16 cellular contexts compared by ENCODE assay signal in the genomic region with DNA sequence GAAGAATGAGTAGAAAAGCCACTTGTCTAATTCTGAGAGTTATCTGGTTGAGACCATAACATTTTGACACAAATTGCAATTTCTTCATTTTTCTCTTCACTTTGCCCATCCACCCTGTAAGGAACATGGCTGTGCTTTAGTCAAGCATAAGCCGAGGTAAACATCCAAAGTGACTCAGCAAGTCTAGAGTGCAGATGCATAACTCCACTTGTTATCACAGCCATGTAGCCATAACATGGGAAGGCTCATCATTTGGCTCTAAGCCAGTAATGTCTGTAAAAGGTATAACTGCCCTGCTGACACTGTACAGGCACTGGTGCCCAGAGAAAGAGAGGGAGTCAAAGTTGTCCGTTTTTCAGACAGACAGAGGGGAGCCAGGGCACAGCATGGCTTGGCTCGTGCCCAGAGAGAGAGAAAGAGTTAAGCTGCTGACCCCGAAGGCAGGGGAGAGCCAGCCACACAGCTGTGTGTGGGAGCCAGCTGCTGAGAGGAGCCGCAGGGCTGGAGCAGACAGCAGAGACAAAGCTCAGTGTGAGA.
A peak's percentile ranks its signal among the peaks of the same experiment; 100 is the strongest.
DNase-seq lines count a peak whose midpoint lies in the region; ATAC-seq, FAIRE-seq and TF ChIP-seq lines count a peak whose summit lies in the region.
"Had no signal": no experiment of that assay in that cellular context is flagged by ENCODE, and none has a peak within 500 bp of the region (broad histone marks: within the 10 kb centered on the region; RNA-seq: fewer than 3 reads in every experiment).

No MANE protein-coding gene starts in this region.

- in situ Hi-C loops in K562 (cut with MboI), result no loop called here

- POLR2A ChIA-PET in K562 (lab: Yijun Ruan, JAX), result no interaction called here

- DNase-seq in BE2C (peak; percentile 81), MG63 (peak; percentile 9), K562 (ENCODE audit: extremely low read depth in 1 of 4, low spot score in 3 of 4) (peak in 2 of 4 experiments; percentile 29 to 74), mesothelial cell of epicardium (ENCODE audit: low spot score in 2 of 2, unreplicated experiment in 2 of 2) (no peak), dedifferentiated amniotic fluid mesenchymal stem cell (ENCODE audit: extremely low spot score) (no peak), midbrain (lab: John Stamatoyannopoulos, UW) (no peak)
- DNase-seq in activated CD4-positive, alpha-beta T cell treated with anti-CD3 and anti-CD28 coated beads for 48 hours, result no peak
- DNase-seq: activated CD4-positive, alpha-beta T cell treated with anti-CD3 and anti-CD28 coated beads, Interleukin-2, amount 10 ng/mL, durations not matched to agents 24 days and 14 days; endodermal cell; GDM1; NCI-H1417 treated with DMSO at 0.1 percent for 48 hours; stimulated activated CD4-positive, alpha-beta T cell treated with anti-CD3 and anti-CD28 coated beads, Interleukin-4, amount 100 ng/mL, for 24 hours had no signal

- H3K9me3 ChIP-seq in BE2C (no peaks in the 10 kb centered on the region), MG63 (no peaks in the 10 kb centered on the region), K562 (replicated peaks; ENCODE audit: control insufficient read depth, insufficient read depth, low read depth, low read length) (no peaks in the 10 kb centered on the region)
- H3K9me3 ChIP-seq: BLaER1 treated with 17β-estradiol and CSF1 and Interleukin-3, amounts not matched to agents 10 nM and 100 nM; ovary had no signal

- H3K36me3 Mint-ChIP-seq in mesothelial cell of epicardium, result no peaks in the 10 kb centered on the region

- H3K27ac ChIP-seq in K562 (ENCODE audit: extremely low read depth, low read depth, low read length), result no peak overlapping the region
- H3K27ac ChIP-seq: BLaER1 treated with 17β-estradiol and CSF1 and Interleukin-3, amounts not matched to agents 10 nM and 100 nM; ovary had no signal

- no peak for TF ChIP-seq POLR2A in K562 (conservative IDR thresholded peaks at IDR 0.05)

- H3K4me1 ChIP-seq in BE2C (peaks cover 4% of the 10 kb centered on the region), K562 (replicated peaks in 1 of 2; ENCODE audit: control insufficient read depth in 2 of 2, insufficient read depth in 2 of 2, low read length in 2 of 2) (peaks cover 7 to 8% of the 10 kb centered on the region in 2 experiments; a peak in 4 of 5 replicates)
- H3K4me1 ChIP-seq: BLaER1 treated with 17β-estradiol and CSF1 and Interleukin-3, amounts not matched to agents 10 nM and 100 nM had no signal

- peak overlapping the region; percentile 67 for H3K27ac Mint-ChIP-seq in mesothelial cell of epicardium
- H3K27ac Mint-ChIP-seq: activated CD4-positive, alpha-beta T cell treated with anti-CD3 and anti-CD28 coated beads, Interleukin-2, amount 10 ng/mL, durations not matched to agents 24 days and 14 days; endodermal cell; stimulated activated naive CD8-positive, alpha-beta T cell treated with anti-CD3 and anti-CD28 coated beads, Interleukin-15, Interleukin-2, amounts not matched to agents 100 ng/mL and 50 ng/mL, for 24 hours had no signal

- no peaks in the 10 kb centered on the region for H3K79me2 ChIP-seq in K562 (ENCODE audit: control insufficient read depth, insufficient read depth, low read length)

- ATAC-seq in K562, result peak; percentile 82
- no peak for ATAC-seq in GM18498 (IDR thresholded peaks at IDR 0.05; ENCODE audit: unreplicated experiment)

- H3K27me3 ChIP-seq in BE2C (no peaks in the 10 kb centered on the region), MG63 (no peaks in the 10 kb centered on the region; the same call in 1 of the 2 replicates), K562 (ENCODE audit: control insufficient read depth in 2 of 2, insufficient read depth in 2 of 2, low read length in 2 of 2) (no peaks in the 10 kb centered on the region)
- H3K27me3 ChIP-seq: BLaER1 treated with 17β-estradiol and CSF1 and Interleukin-3, amounts not matched to agents 10 nM and 100 nM; ovary had no signal

- H4K20me1 ChIP-seq in K562 (replicated peaks; ENCODE audit: control insufficient read depth, insufficient read depth, low read length), result no peaks in the 10 kb centered on the region
- H4K20me1 ChIP-seq: BLaER1 treated with 17β-estradiol and CSF1 and Interleukin-3, amounts not matched to agents 10 nM and 100 nM had no signal

- intact Hi-C loops in K562 (cut with micrococcal nuclease), result loop anchor here (2.0 to 5.0 kb wide), 2 partner anchors 124 to 560 kb away; no protein-coding TSS in a partner anchor

- peaks cover 5% of the 10 kb centered on the region for H3K4me1 Mint-ChIP-seq in mesothelial cell of epicardium
- H3K4me1 Mint-ChIP-seq: activated CD4-positive, alpha-beta T cell treated with anti-CD3 and anti-CD28 coated beads, Interleukin-2, amount 10 ng/mL, durations not matched to agents 24 days and 14 days; endodermal cell had no signal

- no peaks in the 10 kb centered on the region for H3K9me1 ChIP-seq in K562 (ENCODE audit: control insufficient read depth, insufficient read depth, low read length)

- peak overlapping the region in 1 of 2 experiments; percentile 73; a peak in 1 of 4 replicates for H3K9ac ChIP-seq in K562 (ENCODE audit: insufficient read depth in 1 of 2, low read depth in 2 of 2, low read length in 2 of 2)
- H3K9ac ChIP-seq: BLaER1 treated with 17β-estradiol and CSF1 and Interleukin-3, amounts not matched to agents 10 nM and 100 nM had no signal

- H3K4me3 Mint-ChIP-seq in mesothelial cell of epicardium, result no peak overlapping the region
- H3K4me3 Mint-ChIP-seq: activated CD4-positive, alpha-beta T cell treated with anti-CD3 and anti-CD28 coated beads, Interleukin-2, amount 10 ng/mL, durations not matched to agents 24 days and 14 days; endodermal cell; stimulated activated naive CD8-positive, alpha-beta T cell treated with anti-CD3 and anti-CD28 coated beads, Interleukin-15, Interleukin-2, amounts not matched to agents 100 ng/mL and 50 ng/mL, for 24 hours had no signal

- H3K36me3 ChIP-seq in BE2C (no peaks in the 10 kb centered on the region), MG63 (no peaks in the 10 kb centered on the region), K562 (ENCODE audit: control insufficient read depth, insufficient read depth, low read length) (no peaks in the 10 kb centered on the region)
- H3K36me3 ChIP-seq: BLaER1 treated with 17β-estradiol and CSF1 and Interleukin-3, amounts not matched to agents 10 nM and 100 nM; ovary had no signal

- TF ChIP-seq RAD21 in K562 (CRISPR knock-in tag; conservative IDR thresholded peaks at IDR 0.05 in 1 of 2, IDR thresholded peaks at IDR 0.05 in 1 of 2), result no peak

- peak; percentile 88 for FAIRE-seq in K562 (lab: Jason Lieb, UNC)

- H3K9me3 Mint-ChIP-seq in mesothelial cell of epicardium, result peaks cover 3% of the 10 kb centered on the region
- H3K9me3 Mint-ChIP-seq: activated CD4-positive, alpha-beta T cell treated with anti-CD3 and anti-CD28 coated beads, Interleukin-2, amount 10 ng/mL, durations not matched to agents 24 days and 14 days; endodermal cell; stimulated activated naive CD8-positive, alpha-beta T cell treated with anti-CD3 and anti-CD28 coated beads, Interleukin-15, Interleukin-2, amounts not matched to agents 100 ng/mL and 50 ng/mL, for 24 hours had no signal

- H3K4me3 ChIP-seq in BE2C (ENCODE audit: low read depth, low read length) (peak overlapping the region; percentile 7; the same call in 1 of the 2 replicates), MG63 (no peak overlapping the region), K562 (no peak overlapping the region)
- H3K4me3 ChIP-seq: BLaER1 treated with 17β-estradiol and CSF1 and Interleukin-3, amounts not matched to agents 10 nM and 100 nM; ovary had no signal

- CTCF ChIA-PET in K562 (lab: Yijun Ruan, JAX; ENCODE audit: low intra/inter-chr PET ratio), result no interaction called here

- no peak for TF ChIP-seq EP300 in K562 (IDR thresholded peaks at IDR 0.05; ENCODE audit: low read length)

- H3K27me3 Mint-ChIP-seq in mesothelial cell of epicardium (ENCODE audit: low read depth), result peaks cover 38% of the 10 kb centered on the region

- peak overlapping the region; percentile 1; the same call in 1 of the 2 replicates for H2AFZ ChIP-seq in K562 (ENCODE audit: low read depth, low read length)

- WGBS in K562 (ENCODE audit: insufficient coverage, low coverage, missing lambda C conversion rate), result 5% methylated on average over 5 of the region's 5 CpGs

- TF ChIP-seq CTCF in BE2C (IDR thresholded peaks at IDR 0.05; ENCODE audit: low read depth, low read length), result no peak
- no peak for TF ChIP-seq CTCF in K562 (IDR thresholded peaks at IDR 0.05 in 2 of 3, conservative IDR thresholded peaks at IDR 0.05 in 1 of 3; ENCODE audit: insufficient read depth in 2 of 3, low read depth in 1 of 3, low read length in 3 of 3)
- TF ChIP-seq CTCF in mesothelial cell of epicardium (IDR thresholded peaks at IDR 0.05; ENCODE audit: unreplicated experiment), result no peak

- no TSS peak for BruUV-seq in K562 (replicated peaks; lab: Mats Ljungman, UMichigan)

- H3K4me2 ChIP-seq in K562 (ENCODE audit: insufficient read depth, low read length), result peak overlapping the region; percentile 4; the same call in 1 of the 2 replicates
- H3K4me2 ChIP-seq: BLaER1 treated with 17β-estradiol and CSF1 and Interleukin-3, amounts not matched to agents 10 nM and 100 nM had no signal

TF ChIP-seq in K562, 482 proteins besides CTCF, POLR2A, EP300 and RAD21 (continues in another document):
- TF ChIP-seq, protein P1, sequence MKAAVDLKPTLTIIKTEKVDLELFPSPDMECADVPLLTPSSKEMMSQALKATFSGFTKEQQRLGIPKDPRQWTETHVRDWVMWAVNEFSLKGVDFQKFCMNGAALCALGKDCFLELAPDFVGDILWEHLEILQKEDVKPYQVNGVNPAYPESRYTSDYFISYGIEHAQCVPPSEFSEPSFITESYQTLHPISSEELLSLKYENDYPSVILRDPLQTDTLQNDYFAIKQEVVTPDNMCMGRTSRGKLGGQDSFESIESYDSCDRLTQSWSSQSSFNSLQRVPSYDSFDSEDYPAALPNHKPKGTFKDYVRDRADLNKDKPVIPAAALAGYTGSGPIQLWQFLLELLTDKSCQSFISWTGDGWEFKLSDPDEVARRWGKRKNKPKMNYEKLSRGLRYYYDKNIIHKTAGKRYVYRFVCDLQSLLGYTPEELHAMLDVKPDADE (conservative IDR thresholded peaks at IDR 0.05; ENCODE audit: control insufficient read depth, low read depth, low read length), result no peak
- TF ChIP-seq ZNF77 (CRISPR knock-in tag; IDR thresholded peaks at IDR 0.05) (no peak), YBX1 (IDR thresholded peaks at IDR 0.05) (no peak), TOE1 (IDR thresholded peaks at IDR 0.05; ENCODE audit: borderline replicate concordance) (no peak), TOE1 (CRISPR knock-in tag; IDR thresholded peaks at IDR 0.05; ENCODE audit: borderline replicate concordance, low read depth) (no peak), ZEB2 (IDR thresholded peaks at IDR 0.05) (0 out of 2 replicates have a peak, but pooled peaks have one; percentile 35), FOXJ3 (CRISPR knock-in tag; IDR thresholded peaks at IDR 0.05) (no peak), RFX7 (CRISPR knock-in tag; IDR thresholded peaks at IDR 0.05) (peak; percentile 74; the same call in 1 of the 2 replicates), FIP1L1 (IDR thresholded peaks at IDR 0.05; ENCODE audit: low read depth, low read length, poor library complexity, severe bottlenecking) (no peak), ZNF212 (CRISPR knock-in tag; IDR thresholded peaks at IDR 0.05) (no peak)

Comparison
In these comparisons a context has a peak if more than half of its experiments do, and no peak if none do; other contexts are left out.
1. DNase-seq: peak in BE2C (single experiment) and MG63 (single experiment); none in mesothelial cell of epicardium (0 of 2), dedifferentiated amniotic fluid mesenchymal stem cell (single experiment), activated CD4-positive, alpha-beta T cell treated with anti-CD3 and anti-CD28 coated beads for 48 hours (single experiment) and midbrain (single experiment).